21 cellular contexts compared by ENCODE assay signal in genomic region chr13:100835695-100836094, GRCh38.
"Had no signal": no experiment of that assay in that cellular context is flagged by ENCODE, and none has a peak within 500 bp of the region (broad histone marks: within the 10 kb centered on the region; RNA-seq: fewer than 3 reads in every experiment).

No MANE protein-coding gene starts in this region.

- DNase-seq: activated CD4-positive, alpha-beta memory T cell treated with anti-CD3 and anti-CD28 coated beads for 36 hours; activated CD4-positive, alpha-beta T cell treated with anti-CD3 and anti-CD28 coated beads, Interleukin-2, amount 10 ng/mL, durations not matched to agents 7 days and 5 days; activated CD4-positive, CD25-positive, alpha-beta regulatory T cell; activated CD8-positive, alpha-beta memory T cell treated with anti-CD3 and anti-CD28 coated beads for 24 hours; activated naive CD4-positive, alpha-beta T cell treated with anti-CD3 and anti-CD28 coated beads, Interleukin-2, amount 50 U/mL, for 16 hours; activated naive CD8-positive, alpha-beta T cell treated with anti-CD3 and anti-CD28 coated beads, Interleukin-2, amount 10 ng/mL, durations not matched to agents 7 days and 5 days; activated T-cell treated with anti-CD3 and anti-CD28 coated beads, Interleukin-2, amount 50 U/mL, for 48 hours; adrenal gland; anterior cingulate cortex; MG63; NCI-H1105 treated with DMSO at 0.1 percent for 48 hours; NCI-H146; NCI-H187 treated with DMSO at 0.1 percent for 48 hours; NCI-H2081 treated with DMSO at 0.1 percent for 48 hours; NCI-H446; NCI-H524; PC-9; SK-N-SH; T-helper 1 cell had no signal

- H3K4me3 ChIP-seq: adrenal gland, MG63, PC-9 had no signal

- H3K27ac ChIP-seq: adrenal gland, KMS-11, PC-9, VCaP had no signal
